ENCODE assay signal across 22 cellular contexts in the genomic region with DNA sequence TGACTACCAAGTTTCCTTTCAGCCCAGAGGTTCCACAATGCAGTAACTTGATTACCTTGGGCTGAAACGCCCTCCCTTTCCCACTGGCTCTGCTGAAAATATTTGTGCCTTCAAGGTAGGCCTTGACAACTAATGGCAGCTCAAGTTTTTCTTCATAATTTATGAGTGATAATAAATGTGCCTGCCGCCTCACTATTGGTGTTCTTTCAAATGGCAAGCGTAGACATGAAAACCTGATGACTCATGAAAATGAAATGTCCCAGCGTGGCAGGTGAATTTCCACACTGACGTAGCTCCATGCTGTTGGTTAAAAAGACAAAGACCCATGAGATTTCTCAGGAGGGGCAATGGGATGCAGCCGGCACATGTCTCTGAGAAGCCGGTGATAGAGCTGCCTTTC.
DNase-seq lines count a peak whose midpoint lies in the region; ATAC-seq, FAIRE-seq and TF ChIP-seq lines count a peak whose summit lies in the region.
"Had no signal": no experiment of that assay in that cellular context is flagged by ENCODE, and none has a peak within 500 bp of the region (broad histone marks: within the 10 kb centered on the region; RNA-seq: fewer than 3 reads in every experiment).

No MANE protein-coding gene starts in this region.

- H3K36me3 ChIP-seq in bronchial epithelial cell (ENCODE audit: control insufficient read depth, insufficient read depth, low read length): no peaks in the 10 kb centered on the region
- H3K36me3 ChIP-seq: heart right ventricle, sigmoid colon, SJCRH30 had no signal

- peaks cover 7% of the 10 kb centered on the region for H3K27me3 Mint-ChIP-seq in nephron (ENCODE audit: low read depth)
- H3K27me3 Mint-ChIP-seq: activated naive CD8-positive, alpha-beta T cell treated with anti-CD3 and anti-CD28 coated beads, Interleukin-2, amount 50 U/mL, for 24 hours had no signal

- no peak overlapping the region for H3K4me3 ChIP-seq in bronchial epithelial cell (ENCODE audit: low read depth, low read length)
- H3K4me3 ChIP-seq: heart right ventricle, sigmoid colon, SJCRH30 had no signal

- H3K27ac Mint-ChIP-seq in nephron: peak overlapping the region in 2 of 3 experiments; percentile 37 to 67
- H3K27ac Mint-ChIP-seq: activated CD4-positive, alpha-beta T cell treated with anti-CD3 and anti-CD28 coated beads, Interleukin-2, amount 10 ng/mL, durations not matched to agents 7 days and 5 days; activated naive CD8-positive, alpha-beta T cell treated with anti-CD3 and anti-CD28 coated beads, Interleukin-2, amount 50 U/mL, for 24 hours; CD4-positive, alpha-beta T cell; H9; stimulated activated effector memory CD8-positive, alpha-beta T cell treated with anti-CD3 and anti-CD28 coated beads, Interleukin-12 subunit alpha, Interleukin-12 subunit beta, amount 100 ng/mL, for 72 hours; T-helper 1 cell treated with Interleukin-12 subunit alpha and Interleukin-12 subunit beta and Interleukin-4 antibody, amounts not matched to agents 30 μg/mL and 1 μg/mL, for 36 hours had no signal

- no peaks in the 10 kb centered on the region for H3K36me3 Mint-ChIP-seq in nephron (ENCODE audit: low read depth)
- H3K36me3 Mint-ChIP-seq: stimulated activated effector memory CD8-positive, alpha-beta T cell treated with anti-CD3 and anti-CD28 coated beads, Interleukin-12 subunit alpha, Interleukin-12 subunit beta, amount 100 ng/mL, for 72 hours had no signal

- FAIRE-seq in bronchial epithelial cell (lab: Jason Lieb, UNC): no peak
- FAIRE-seq: endometrium, GM12891 had no signal

- peaks cover 4% of the 10 kb centered on the region for H3K4me1 Mint-ChIP-seq in nephron

- H3K27me3 ChIP-seq in bronchial epithelial cell (ENCODE audit: control insufficient read depth, insufficient read depth, low read length): no peaks in the 10 kb centered on the region

- no peak overlapping the region for H3K4me3 Mint-ChIP-seq in nephron
- H3K4me3 Mint-ChIP-seq: activated CD4-positive, alpha-beta T cell treated with anti-CD3 and anti-CD28 coated beads, Interleukin-2, amount 10 ng/mL, durations not matched to agents 7 days and 5 days; activated naive CD8-positive, alpha-beta T cell treated with anti-CD3 and anti-CD28 coated beads, Interleukin-2, amount 50 U/mL, for 24 hours; CD4-positive, alpha-beta T cell; H9; stimulated activated effector memory CD8-positive, alpha-beta T cell treated with anti-CD3 and anti-CD28 coated beads, Interleukin-12 subunit alpha, Interleukin-12 subunit beta, amount 100 ng/mL, for 72 hours; T-helper 1 cell treated with Interleukin-12 subunit alpha and Interleukin-12 subunit beta and Interleukin-4 antibody, amounts not matched to agents 30 μg/mL and 1 μg/mL, for 36 hours had no signal

- no peaks in the 10 kb centered on the region for H3K9me3 Mint-ChIP-seq in nephron
- H3K9me3 Mint-ChIP-seq: activated CD4-positive, alpha-beta T cell treated with anti-CD3 and anti-CD28 coated beads, Interleukin-2, amount 10 ng/mL, durations not matched to agents 7 days and 5 days; activated naive CD8-positive, alpha-beta T cell treated with anti-CD3 and anti-CD28 coated beads, Interleukin-2, amount 50 U/mL, for 24 hours; CD4-positive, alpha-beta T cell; H9; stimulated activated effector memory CD8-positive, alpha-beta T cell treated with anti-CD3 and anti-CD28 coated beads, Interleukin-12 subunit alpha, Interleukin-12 subunit beta, amount 100 ng/mL, for 72 hours; T-helper 1 cell treated with Interleukin-12 subunit alpha and Interleukin-12 subunit beta and Interleukin-4 antibody, amounts not matched to agents 30 μg/mL and 1 μg/mL, for 36 hours had no signal

- no peak for ATAC-seq in GM18498 (IDR thresholded peaks at IDR 0.05; ENCODE audit: unreplicated experiment)
- ATAC-seq: activated naive CD8-positive, alpha-beta T cell treated with anti-CD3 and anti-CD28 coated beads, Interleukin-2, amount 50 U/mL, for 24 hours; heart right ventricle; stimulated activated effector memory CD8-positive, alpha-beta T cell treated with anti-CD3 and anti-CD28 coated beads, Interleukin-12 subunit alpha, Interleukin-12 subunit beta, amount 100 ng/mL, for 72 hours had no signal

- TF ChIP-seq CTCF in bronchial epithelial cell (IDR thresholded peaks at IDR 0.05; ENCODE audit: insufficient read depth, low read length, severe bottlenecking) (no peak), nephron (IDR thresholded peaks at IDR 0.05; ENCODE audit: unreplicated experiment in 3 of 3) (no peak)

- in situ Hi-C loops in Caki2 (cut with HindIII; ENCODE audit: low pct_unique_long_range_greater_than_20kb, low sequenced_read_pairs): no loop called here

- DNase-seq in Caki2 (ENCODE audit: low read depth): peak; percentile 88
- DNase-seq in NCI-H1048 (lab: John Stamatoyannopoulos, UW): peak; percentile 19
- DNase-seq in bronchial epithelial cell (ENCODE audit: low read depth): peak; percentile 94
- no peak for DNase-seq in activated naive CD4-positive, alpha-beta T cell treated with Interleukin-2 at 50 U/mL for 16 hours
- DNase-seq in activated gamma-delta T cell treated with Interleukin-2 at 50 U/mL for 16 hours: no peak
- DNase-seq: activated CD4-positive, alpha-beta T cell treated with anti-CD3 and anti-CD28 coated beads, Interleukin-2, amount 10 ng/mL, durations not matched to agents 7 days and 5 days; activated CD8-positive, alpha-beta memory T cell treated with anti-CD3 and anti-CD28 coated beads, Interleukin-2, amount 50 U/mL, for 4 hours; activated naive CD8-positive, alpha-beta T cell treated with anti-CD3 and anti-CD28 coated beads, Interleukin-2, amount 50 U/mL, for 24 hours; CD4-positive, alpha-beta T cell; cortex of kidney; DMS53; H9; heart right ventricle; NCI-H1417 treated with DMSO at 0.1 percent for 48 hours; sigmoid colon; SJCRH30 had no signal

Comparison
In these comparisons a context has a peak if more than half of its experiments do, and no peak if none do; other contexts are left out.
1. DNase-seq: peak in Caki2 (single experiment), NCI-H1048 (single experiment) and bronchial epithelial cell (single experiment); none in activated naive CD4-positive, alpha-beta T cell treated with Interleukin-2 at 50 U/mL for 16 hours (single experiment) and activated gamma-delta T cell treated with Interleukin-2 at 50 U/mL for 16 hours (single experiment).